ENCODE assay signal across 1 cellular context in the genomic region with DNA sequence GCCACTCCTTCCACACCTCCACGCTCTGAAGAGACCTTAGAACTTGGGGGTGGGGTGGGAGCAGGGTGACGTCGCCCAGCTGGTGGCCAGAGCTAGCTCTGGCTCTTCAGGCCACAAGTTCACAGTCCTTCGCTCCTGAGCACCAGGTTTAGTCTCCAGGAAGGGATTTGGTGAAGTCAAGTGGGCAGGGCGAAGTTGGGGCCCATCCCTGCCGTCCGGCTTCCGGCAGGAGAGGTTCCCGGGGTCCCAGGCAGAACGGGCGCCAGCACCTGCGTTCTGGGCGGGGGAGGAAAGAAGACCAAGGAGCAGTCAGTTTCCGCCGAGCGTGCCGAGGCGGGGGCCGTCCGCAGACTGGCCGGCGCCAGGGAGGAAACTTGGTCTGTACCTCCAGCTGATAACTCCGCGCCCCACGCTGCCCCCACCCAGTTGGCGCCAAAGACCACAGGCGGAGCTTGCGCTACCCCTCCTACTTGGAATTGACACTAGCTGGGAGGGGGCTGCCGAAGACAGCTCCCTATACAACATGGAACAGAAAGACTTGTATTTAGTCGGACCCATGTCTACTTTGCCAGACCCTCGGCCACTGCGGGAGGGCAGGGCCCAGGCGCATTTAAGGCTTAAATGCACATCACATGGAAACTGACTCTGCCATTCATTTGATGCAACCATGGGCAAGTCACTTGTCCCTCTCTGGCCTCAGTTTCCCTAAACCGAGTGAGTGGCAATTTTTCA.
TF ChIP-seq lines count a peak whose summit lies in the region.

No MANE protein-coding gene starts in this region.

TF ChIP-seq in K562, 482 proteins besides CTCF, POLR2A, EP300 and RAD21 (continued from another document and continues in another):
- TF ChIP-seq SPI1 (IDR thresholded peaks at IDR 0.05; ENCODE audit: borderline replicate concordance, low read depth, low read length) (no peak), NFXL1 (CRISPR knock-in tag; IDR thresholded peaks at IDR 0.05) (no peak), TCF7 (IDR thresholded peaks at IDR 0.05; ENCODE audit: borderline replicate concordance) (no peak; the same call in 1 of the 2 replicates), ZNF232 (CRISPR knock-in tag; IDR thresholded peaks at IDR 0.05) (0 out of 2 replicates have a peak, but pooled peaks have one; percentile 56), ZNF699 (CRISPR knock-in tag; IDR thresholded peaks at IDR 0.05; ENCODE audit: insufficient replicate concordance) (no peak), SNIP1 (IDR thresholded peaks at IDR 0.05; ENCODE audit: low read depth) (no peak), CCNT2 (IDR thresholded peaks at IDR 0.05; ENCODE audit: borderline replicate concordance, extremely low read depth, insufficient read length, low read depth, low read length) (peak; percentile 100), TAF7 (tag; IDR thresholded peaks at IDR 0.05) (no peak), GTF2A2 (tag; IDR thresholded peaks at IDR 0.05) (no peak), CBX8 (IDR thresholded peaks at IDR 0.05; ENCODE audit: borderline replicate concordance, extremely low read depth, low read depth, low read length, poor library complexity, severe bottlenecking) (no peak), ZNF77 (CRISPR knock-in tag; IDR thresholded peaks at IDR 0.05) (no peak), ZNF644 (tag; IDR thresholded peaks at IDR 0.05; ENCODE audit: low read depth) (no peak), SIRT6 (IDR thresholded peaks at IDR 0.05; ENCODE audit: low read depth, low read length) (no peak), ARNT (IDR thresholded peaks at IDR 0.05) (no peak), NFATC3 (IDR thresholded peaks at IDR 0.05) (no peak), CREB1 (IDR thresholded peaks at IDR 0.05) (no peak), CREB1 (CRISPR knock-in tag; IDR thresholded peaks at IDR 0.05) (no peak), SMARCA5 (IDR thresholded peaks at IDR 0.05) (no peak), ZNF224 (CRISPR knock-in tag; IDR thresholded peaks at IDR 0.05) (no peak), ETS2 (tag; IDR thresholded peaks at IDR 0.05; ENCODE audit: borderline replicate concordance, poor library complexity, severe bottlenecking) (no peak), ZNF347 (CRISPR knock-in tag; IDR thresholded peaks at IDR 0.05; ENCODE audit: low read depth) (no peak), ZNF253 (CRISPR knock-in tag; conservative IDR thresholded peaks at IDR 0.05) (no peak), RFX7 (CRISPR knock-in tag; IDR thresholded peaks at IDR 0.05) (no peak), TOE1 (IDR thresholded peaks at IDR 0.05; ENCODE audit: borderline replicate concordance) (peak; percentile 69), TOE1 (CRISPR knock-in tag; IDR thresholded peaks at IDR 0.05; ENCODE audit: borderline replicate concordance, low read depth) (no peak), NCOA6 (IDR thresholded peaks at IDR 0.05) (no peak), CBFA2T3 (IDR thresholded peaks at IDR 0.05) (peak; percentile 82), SMARCC2 (IDR thresholded peaks at IDR 0.05; ENCODE audit: low read depth) (no peak; the same call in 1 of the 2 replicates), NBN (IDR thresholded peaks at IDR 0.05; ENCODE audit: low read depth) (peak; percentile 82), KLF10 (CRISPR knock-in tag; IDR thresholded peaks at IDR 0.05) (no peak), ZBTB1 (CRISPR knock-in tag; IDR thresholded peaks at IDR 0.05; ENCODE audit: borderline replicate concordance, low read depth) (peak; percentile 59; the same call in 1 of the 2 replicates), KDM2B (CRISPR knock-in tag; IDR thresholded peaks at IDR 0.05) (no peak), MBD2 (IDR thresholded peaks at IDR 0.05; ENCODE audit: borderline replicate concordance, low read depth) (peak; percentile 70; the same call in 1 of the 2 replicates)
- TF ChIP-seq, protein P1, sequence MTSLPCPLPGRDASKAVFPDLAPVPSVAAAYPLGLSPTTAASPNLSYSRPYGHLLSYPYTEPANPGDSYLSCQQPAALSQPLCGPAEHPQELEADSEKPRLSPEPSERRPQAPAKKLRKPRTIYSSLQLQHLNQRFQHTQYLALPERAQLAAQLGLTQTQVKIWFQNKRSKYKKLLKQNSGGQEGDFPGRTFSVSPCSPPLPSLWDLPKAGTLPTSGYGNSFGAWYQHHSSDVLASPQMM (CRISPR knock-in tag; IDR thresholded peaks at IDR 0.05), result no peak
- TF ChIP-seq, protein P2, sequence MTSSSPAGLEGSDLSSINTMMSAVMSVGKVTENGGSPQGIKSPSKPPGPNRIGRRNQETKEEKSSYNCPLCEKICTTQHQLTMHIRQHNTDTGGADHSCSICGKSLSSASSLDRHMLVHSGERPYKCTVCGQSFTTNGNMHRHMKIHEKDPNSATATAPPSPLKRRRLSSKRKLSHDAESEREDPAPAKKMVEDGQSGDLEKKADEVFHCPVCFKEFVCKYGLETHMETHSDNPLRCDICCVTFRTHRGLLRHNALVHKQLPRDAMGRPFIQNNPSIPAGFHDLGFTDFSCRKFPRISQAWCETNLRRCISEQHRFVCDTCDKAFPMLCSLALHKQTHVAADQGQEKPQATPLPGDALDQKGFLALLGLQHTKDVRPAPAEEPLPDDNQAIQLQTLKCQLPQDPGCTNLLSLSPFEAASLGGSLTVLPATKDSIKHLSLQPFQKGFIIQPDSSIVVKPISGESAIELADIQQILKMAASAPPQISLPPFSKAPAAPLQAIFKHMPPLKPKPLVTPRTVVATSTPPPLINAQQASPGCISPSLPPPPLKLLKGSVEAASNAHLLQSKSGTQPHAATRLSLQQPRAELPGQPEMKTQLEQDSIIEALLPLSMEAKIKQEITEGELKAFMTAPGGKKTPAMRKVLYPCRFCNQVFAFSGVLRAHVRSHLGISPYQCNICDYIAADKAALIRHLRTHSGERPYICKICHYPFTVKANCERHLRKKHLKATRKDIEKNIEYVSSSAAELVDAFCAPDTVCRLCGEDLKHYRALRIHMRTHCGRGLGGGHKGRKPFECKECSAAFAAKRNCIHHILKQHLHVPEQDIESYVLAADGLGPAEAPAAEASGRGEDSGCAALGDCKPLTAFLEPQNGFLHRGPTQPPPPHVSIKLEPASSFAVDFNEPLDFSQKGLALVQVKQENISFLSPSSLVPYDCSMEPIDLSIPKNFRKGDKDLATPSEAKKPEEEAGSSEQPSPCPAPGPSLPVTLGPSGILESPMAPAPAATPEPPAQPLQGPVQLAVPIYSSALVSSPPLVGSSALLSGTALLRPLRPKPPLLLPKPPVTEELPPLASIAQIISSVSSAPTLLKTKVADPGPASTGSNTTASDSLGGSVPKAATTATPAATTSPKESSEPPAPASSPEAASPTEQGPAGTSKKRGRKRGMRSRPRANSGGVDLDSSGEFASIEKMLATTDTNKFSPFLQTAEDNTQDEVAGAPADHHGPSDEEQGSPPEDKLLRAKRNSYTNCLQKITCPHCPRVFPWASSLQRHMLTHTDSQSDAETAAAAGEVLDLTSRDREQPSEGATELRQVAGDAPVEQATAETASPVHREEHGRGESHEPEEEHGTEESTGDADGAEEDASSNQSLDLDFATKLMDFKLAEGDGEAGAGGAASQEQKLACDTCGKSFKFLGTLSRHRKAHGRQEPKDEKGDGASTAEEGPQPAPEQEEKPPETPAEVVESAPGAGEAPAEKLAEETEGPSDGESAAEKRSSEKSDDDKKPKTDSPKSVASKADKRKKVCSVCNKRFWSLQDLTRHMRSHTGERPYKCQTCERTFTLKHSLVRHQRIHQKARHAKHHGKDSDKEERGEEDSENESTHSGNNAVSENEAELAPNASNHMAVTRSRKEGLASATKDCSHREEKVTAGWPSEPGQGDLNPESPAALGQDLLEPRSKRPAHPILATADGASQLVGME (CRISPR knock-in tag; IDR thresholded peaks at IDR 0.05), result peak; percentile 68
- TF ChIP-seq, protein P3, sequence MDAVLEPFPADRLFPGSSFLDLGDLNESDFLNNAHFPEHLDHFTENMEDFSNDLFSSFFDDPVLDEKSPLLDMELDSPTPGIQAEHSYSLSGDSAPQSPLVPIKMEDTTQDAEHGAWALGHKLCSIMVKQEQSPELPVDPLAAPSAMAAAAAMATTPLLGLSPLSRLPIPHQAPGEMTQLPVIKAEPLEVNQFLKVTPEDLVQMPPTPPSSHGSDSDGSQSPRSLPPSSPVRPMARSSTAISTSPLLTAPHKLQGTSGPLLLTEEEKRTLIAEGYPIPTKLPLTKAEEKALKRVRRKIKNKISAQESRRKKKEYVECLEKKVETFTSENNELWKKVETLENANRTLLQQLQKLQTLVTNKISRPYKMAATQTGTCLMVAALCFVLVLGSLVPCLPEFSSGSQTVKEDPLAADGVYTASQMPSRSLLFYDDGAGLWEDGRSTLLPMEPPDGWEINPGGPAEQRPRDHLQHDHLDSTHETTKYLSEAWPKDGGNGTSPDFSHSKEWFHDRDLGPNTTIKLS (IDR thresholded peaks at IDR 0.05; ENCODE audit: borderline replicate concordance, low read depth), result peak; percentile 55; the same call in 1 of the 2 replicates
- TF ChIP-seq, protein P4, sequence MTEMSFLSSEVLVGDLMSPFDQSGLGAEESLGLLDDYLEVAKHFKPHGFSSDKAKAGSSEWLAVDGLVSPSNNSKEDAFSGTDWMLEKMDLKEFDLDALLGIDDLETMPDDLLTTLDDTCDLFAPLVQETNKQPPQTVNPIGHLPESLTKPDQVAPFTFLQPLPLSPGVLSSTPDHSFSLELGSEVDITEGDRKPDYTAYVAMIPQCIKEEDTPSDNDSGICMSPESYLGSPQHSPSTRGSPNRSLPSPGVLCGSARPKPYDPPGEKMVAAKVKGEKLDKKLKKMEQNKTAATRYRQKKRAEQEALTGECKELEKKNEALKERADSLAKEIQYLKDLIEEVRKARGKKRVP (CRISPR knock-in tag; IDR thresholded peaks at IDR 0.05), result no peak
- TF ChIP-seq, protein P5, sequence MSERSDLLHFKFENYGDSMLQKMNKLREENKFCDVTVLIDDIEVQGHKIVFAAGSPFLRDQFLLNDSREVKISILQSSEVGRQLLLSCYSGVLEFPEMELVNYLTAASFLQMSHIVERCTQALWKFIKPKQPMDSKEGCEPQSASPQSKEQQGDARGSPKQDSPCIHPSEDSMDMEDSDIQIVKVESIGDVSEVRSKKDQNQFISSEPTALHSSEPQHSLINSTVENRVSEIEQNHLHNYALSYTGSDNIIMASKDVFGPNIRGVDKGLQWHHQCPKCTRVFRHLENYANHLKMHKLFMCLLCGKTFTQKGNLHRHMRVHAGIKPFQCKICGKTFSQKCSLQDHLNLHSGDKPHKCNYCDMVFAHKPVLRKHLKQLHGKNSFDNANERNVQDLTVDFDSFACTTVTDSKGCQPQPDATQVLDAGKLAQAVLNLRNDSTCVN (CRISPR knock-in tag; IDR thresholded peaks at IDR 0.05), result no peak
- TF ChIP-seq, protein P6, sequence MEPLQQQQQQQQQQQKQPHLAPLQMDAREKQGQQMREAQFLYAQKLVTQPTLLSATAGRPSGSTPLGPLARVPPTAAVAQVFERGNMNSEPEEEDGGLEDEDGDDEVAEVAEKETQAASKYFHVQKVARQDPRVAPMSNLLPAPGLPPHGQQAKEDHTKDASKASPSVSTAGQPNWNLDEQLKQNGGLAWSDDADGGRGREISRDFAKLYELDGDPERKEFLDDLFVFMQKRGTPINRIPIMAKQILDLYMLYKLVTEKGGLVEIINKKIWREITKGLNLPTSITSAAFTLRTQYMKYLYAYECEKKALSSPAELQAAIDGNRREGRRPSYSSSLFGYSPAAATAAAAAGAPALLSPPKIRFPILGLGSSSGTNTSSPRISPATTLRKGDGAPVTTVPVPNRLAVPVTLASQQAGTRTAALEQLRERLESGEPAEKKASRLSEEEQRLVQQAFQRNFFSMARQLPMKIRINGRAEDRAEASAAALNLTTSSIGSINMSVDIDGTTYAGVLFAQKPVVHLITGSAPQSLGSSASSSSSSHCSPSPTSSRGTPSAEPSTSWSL (CRISPR knock-in tag; IDR thresholded peaks at IDR 0.05; ENCODE audit: borderline replicate concordance), result no peak
- TF ChIP-seq, protein P7, sequence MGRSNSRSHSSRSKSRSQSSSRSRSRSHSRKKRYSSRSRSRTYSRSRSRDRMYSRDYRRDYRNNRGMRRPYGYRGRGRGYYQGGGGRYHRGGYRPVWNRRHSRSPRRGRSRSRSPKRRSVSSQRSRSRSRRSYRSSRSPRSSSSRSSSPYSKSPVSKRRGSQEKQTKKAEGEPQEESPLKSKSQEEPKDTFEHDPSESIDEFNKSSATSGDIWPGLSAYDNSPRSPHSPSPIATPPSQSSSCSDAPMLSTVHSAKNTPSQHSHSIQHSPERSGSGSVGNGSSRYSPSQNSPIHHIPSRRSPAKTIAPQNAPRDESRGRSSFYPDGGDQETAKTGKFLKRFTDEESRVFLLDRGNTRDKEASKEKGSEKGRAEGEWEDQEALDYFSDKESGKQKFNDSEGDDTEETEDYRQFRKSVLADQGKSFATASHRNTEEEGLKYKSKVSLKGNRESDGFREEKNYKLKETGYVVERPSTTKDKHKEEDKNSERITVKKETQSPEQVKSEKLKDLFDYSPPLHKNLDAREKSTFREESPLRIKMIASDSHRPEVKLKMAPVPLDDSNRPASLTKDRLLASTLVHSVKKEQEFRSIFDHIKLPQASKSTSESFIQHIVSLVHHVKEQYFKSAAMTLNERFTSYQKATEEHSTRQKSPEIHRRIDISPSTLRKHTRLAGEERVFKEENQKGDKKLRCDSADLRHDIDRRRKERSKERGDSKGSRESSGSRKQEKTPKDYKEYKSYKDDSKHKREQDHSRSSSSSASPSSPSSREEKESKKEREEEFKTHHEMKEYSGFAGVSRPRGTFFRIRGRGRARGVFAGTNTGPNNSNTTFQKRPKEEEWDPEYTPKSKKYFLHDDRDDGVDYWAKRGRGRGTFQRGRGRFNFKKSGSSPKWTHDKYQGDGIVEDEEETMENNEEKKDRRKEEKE (IDR thresholded peaks at IDR 0.05; ENCODE audit: borderline replicate concordance in 1 of 2, control insufficient read depth in 1 of 2, low read depth in 2 of 2, low read length in 1 of 2), result no peak
- TF ChIP-seq, protein P8, sequence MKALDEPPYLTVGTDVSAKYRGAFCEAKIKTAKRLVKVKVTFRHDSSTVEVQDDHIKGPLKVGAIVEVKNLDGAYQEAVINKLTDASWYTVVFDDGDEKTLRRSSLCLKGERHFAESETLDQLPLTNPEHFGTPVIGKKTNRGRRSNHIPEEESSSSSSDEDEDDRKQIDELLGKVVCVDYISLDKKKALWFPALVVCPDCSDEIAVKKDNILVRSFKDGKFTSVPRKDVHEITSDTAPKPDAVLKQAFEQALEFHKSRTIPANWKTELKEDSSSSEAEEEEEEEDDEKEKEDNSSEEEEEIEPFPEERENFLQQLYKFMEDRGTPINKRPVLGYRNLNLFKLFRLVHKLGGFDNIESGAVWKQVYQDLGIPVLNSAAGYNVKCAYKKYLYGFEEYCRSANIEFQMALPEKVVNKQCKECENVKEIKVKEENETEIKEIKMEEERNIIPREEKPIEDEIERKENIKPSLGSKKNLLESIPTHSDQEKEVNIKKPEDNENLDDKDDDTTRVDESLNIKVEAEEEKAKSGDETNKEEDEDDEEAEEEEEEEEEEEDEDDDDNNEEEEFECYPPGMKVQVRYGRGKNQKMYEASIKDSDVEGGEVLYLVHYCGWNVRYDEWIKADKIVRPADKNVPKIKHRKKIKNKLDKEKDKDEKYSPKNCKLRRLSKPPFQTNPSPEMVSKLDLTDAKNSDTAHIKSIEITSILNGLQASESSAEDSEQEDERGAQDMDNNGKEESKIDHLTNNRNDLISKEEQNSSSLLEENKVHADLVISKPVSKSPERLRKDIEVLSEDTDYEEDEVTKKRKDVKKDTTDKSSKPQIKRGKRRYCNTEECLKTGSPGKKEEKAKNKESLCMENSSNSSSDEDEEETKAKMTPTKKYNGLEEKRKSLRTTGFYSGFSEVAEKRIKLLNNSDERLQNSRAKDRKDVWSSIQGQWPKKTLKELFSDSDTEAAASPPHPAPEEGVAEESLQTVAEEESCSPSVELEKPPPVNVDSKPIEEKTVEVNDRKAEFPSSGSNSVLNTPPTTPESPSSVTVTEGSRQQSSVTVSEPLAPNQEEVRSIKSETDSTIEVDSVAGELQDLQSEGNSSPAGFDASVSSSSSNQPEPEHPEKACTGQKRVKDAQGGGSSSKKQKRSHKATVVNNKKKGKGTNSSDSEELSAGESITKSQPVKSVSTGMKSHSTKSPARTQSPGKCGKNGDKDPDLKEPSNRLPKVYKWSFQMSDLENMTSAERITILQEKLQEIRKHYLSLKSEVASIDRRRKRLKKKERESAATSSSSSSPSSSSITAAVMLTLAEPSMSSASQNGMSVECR (CRISPR knock-in tag; IDR thresholded peaks at IDR 0.05), result peak; percentile 73
